In the genomic region with DNA sequence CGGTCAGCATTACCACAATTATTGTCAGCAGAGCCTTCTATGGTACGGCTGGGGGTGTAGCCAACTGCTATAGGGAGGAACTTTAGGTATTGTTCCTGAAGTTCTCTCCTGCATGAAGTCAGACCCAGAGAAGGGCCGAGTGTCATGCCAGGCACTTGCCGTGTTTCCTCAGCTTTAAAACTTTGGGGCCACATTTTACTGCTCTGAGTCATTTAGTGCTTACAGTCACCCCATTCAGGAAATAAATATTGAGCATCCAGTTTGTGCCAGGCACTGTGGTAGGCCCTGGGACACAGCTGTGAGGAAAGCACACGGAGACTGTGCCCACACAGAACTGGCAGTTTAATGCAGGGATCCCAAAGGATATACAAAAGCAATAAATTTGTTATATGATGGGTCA, we compare ENCODE assay signal across 28 cellular contexts.
"Had no signal": no experiment of that assay in that cellular context is flagged by ENCODE, and none has a peak within 500 bp of the region (broad histone marks: within the 10 kb centered on the region; RNA-seq: fewer than 3 reads in every experiment).

No MANE protein-coding gene starts in this region.

- H3K4me3 ChIP-seq: hepatocyte, left ventricle myocardium inferior, lung, neural progenitor cell, prostate gland, right lobe of liver, spleen, testis, tibial nerve, upper lobe of right lung, vagina had no signal

- H3K27ac Mint-ChIP-seq: endodermal cell; natural killer cell treated with Interleukin-12 subunit alpha and Interleukin-12 subunit beta and Interleukin-15 and Interleukin-18, amount 100 ng/mL, for 72 hours; neural progenitor cell; stimulated activated naive B cell treated with anti-CD40 and anti-IgM and Interleukin-4, amounts not matched to agents 10 μg/mL and 1 μg/mL and 100 μg/mL, for 72 hours; stimulated activated naive CD8-positive, alpha-beta T cell treated with anti-CD3 and anti-CD28 coated beads, Interleukin-15, amount 100 ng/mL, for 72 hours had no signal

- H3K4me3 Mint-ChIP-seq: endodermal cell; natural killer cell treated with Interleukin-12 subunit alpha and Interleukin-12 subunit beta and Interleukin-15 and Interleukin-18, amount 100 ng/mL, for 72 hours; neural progenitor cell; stimulated activated naive B cell treated with anti-CD40 and anti-IgM and Interleukin-4, amounts not matched to agents 10 μg/mL and 1 μg/mL and 100 μg/mL, for 72 hours; stimulated activated naive CD8-positive, alpha-beta T cell treated with anti-CD3 and anti-CD28 coated beads, Interleukin-15, amount 100 ng/mL, for 72 hours had no signal

- H3K4me1 ChIP-seq: foreskin keratinocyte, left ventricle myocardium inferior, parathyroid adenoma, prostate gland, right lobe of liver, spleen, testis, upper lobe of right lung, vagina had no signal

- H3K9me3 Mint-ChIP-seq: endodermal cell; natural killer cell treated with Interleukin-12 subunit alpha and Interleukin-12 subunit beta and Interleukin-15 and Interleukin-18, amount 100 ng/mL, for 72 hours; stimulated activated naive B cell treated with anti-CD40 and anti-IgM and Interleukin-4, amounts not matched to agents 10 μg/mL and 1 μg/mL and 100 μg/mL, for 72 hours; stimulated activated naive CD8-positive, alpha-beta T cell treated with anti-CD3 and anti-CD28 coated beads, Interleukin-15, amount 100 ng/mL, for 72 hours had no signal

- H3K27ac ChIP-seq: foreskin keratinocyte, hepatocyte, left ventricle myocardium inferior, neural progenitor cell, parathyroid adenoma, prostate gland, right lobe of liver, spleen, testis, tibial nerve, upper lobe of right lung, vagina had no signal

- ATAC-seq: foreskin keratinocyte; left cardiac atrium; natural killer cell treated with Interleukin-12 subunit alpha and Interleukin-12 subunit beta and Interleukin-15 and Interleukin-18, amount 100 ng/mL, for 72 hours; right lobe of liver; stimulated activated naive B cell treated with anti-CD40 and anti-IgM and Interleukin-4, amounts not matched to agents 10 μg/mL and 1 μg/mL and 100 μg/mL, for 72 hours; stimulated activated naive CD8-positive, alpha-beta T cell treated with anti-CD3 and anti-CD28 coated beads, Interleukin-15, amount 100 ng/mL, for 72 hours; upper lobe of right lung had no signal

- H3K4me1 Mint-ChIP-seq: stimulated activated naive B cell treated with anti-CD40 and anti-IgM and Interleukin-4, amounts not matched to agents 10 μg/mL and 1 μg/mL and 100 μg/mL, for 72 hours; stimulated activated naive CD8-positive, alpha-beta T cell treated with anti-CD3 and anti-CD28 coated beads, Interleukin-15, amount 100 ng/mL, for 72 hours had no signal

- H3K27me3 ChIP-seq: hepatocyte, neural progenitor cell, right lobe of liver, spleen, testis, tibial nerve, upper lobe of right lung, vagina had no signal

- DNase-seq: dermis blood vessel endothelial cell; erythroblast; foreskin keratinocyte; head of caudate nucleus; kidney; left cardiac atrium; left ventricle myocardium inferior; mesenchymal stem cell; midbrain; occipital lobe; right lobe of liver; spleen; stimulated activated CD4-positive, alpha-beta T cell treated with anti-CD3 and anti-CD28 coated beads, Interleukin-15, amount 100 ng/mL, for 24 hours; stimulated activated CD4-positive, alpha-beta T cell treated with anti-CD3 and anti-CD28 coated beads, Interleukin-1b, Interleukin-23, amount 100 ng/mL, for 48 hours; stimulated activated CD4-positive, alpha-beta T cell treated with anti-CD3 and anti-CD28 coated beads, Interleukin-4, amount 100 ng/mL, for 24 hours; stimulated activated naive B cell treated with anti-CD40 and anti-IgM and Interleukin-4, amounts not matched to agents 10 μg/mL and 1 μg/mL and 100 μg/mL, for 72 hours; stimulated activated naive CD8-positive, alpha-beta T cell treated with anti-CD3 and anti-CD28 coated beads, Interleukin-15, amount 100 ng/mL, for 72 hours; testis had no signal

- H3K36me3 ChIP-seq: left ventricle myocardium inferior, neural progenitor cell, prostate gland, right lobe of liver, spleen, upper lobe of right lung, vagina had no signal

- H3K36me3 Mint-ChIP-seq: natural killer cell treated with Interleukin-12 subunit alpha and Interleukin-12 subunit beta and Interleukin-15 and Interleukin-18, amount 100 ng/mL, for 72 hours; neural progenitor cell; stimulated activated naive B cell treated with anti-CD40 and anti-IgM and Interleukin-4, amounts not matched to agents 10 μg/mL and 1 μg/mL and 100 μg/mL, for 72 hours had no signal

- H3K9me3 ChIP-seq: left ventricle myocardium inferior, prostate gland, right lobe of liver, spleen, testis, tibial nerve, upper lobe of right lung, vagina had no signal
